In genomic region chr3:161217496-161217895, GRCh38 we compare ENCODE assay signal across 1 cellular context.
A peak's percentile ranks its signal among the peaks of the same experiment; 100 is the strongest.
TF ChIP-seq lines count a peak whose summit lies in the region.

No MANE protein-coding gene starts in this region.

TF ChIP-seq in HepG2, 621 proteins besides CTCF, POLR2A, EP300 and RAD21 (continued from another document and continues in another):
- TF ChIP-seq ZC3H4 (CRISPR knock-in tag; IDR thresholded peaks at IDR 0.05; ENCODE audit: borderline replicate concordance) (no peak), MTERF4 (CRISPR knock-in tag; IDR thresholded peaks at IDR 0.05) (no peak), IKZF1 (IDR thresholded peaks at IDR 0.05) (no peak), SYNCRIP (IDR thresholded peaks at IDR 0.05; ENCODE audit: insufficient read depth, low read depth, low read length) (no peak), ZNF546 (CRISPR knock-in tag; conservative IDR thresholded peaks at IDR 0.05) (no peak), ARNT2 (CRISPR knock-in tag; IDR thresholded peaks at IDR 0.05; ENCODE audit: low read depth) (no peak), IRX3 (CRISPR knock-in tag; IDR thresholded peaks at IDR 0.05; ENCODE audit: borderline replicate concordance, low read depth) (no peak), ZNF776 (CRISPR knock-in tag; IDR thresholded peaks at IDR 0.05) (no peak), HMGA1 (CRISPR knock-in tag; conservative IDR thresholded peaks at IDR 0.05) (no peak), ZNF639 (CRISPR knock-in tag; conservative IDR thresholded peaks at IDR 0.05) (no peak), CCAR2 (optimal IDR thresholded peaks at IDR 0.05; ENCODE audit: low read depth, low read length) (no peak), ZNF878 (CRISPR knock-in tag; IDR thresholded peaks at IDR 0.05) (no peak), ETV6 (CRISPR knock-in tag; conservative IDR thresholded peaks at IDR 0.05) (no peak), ZNF740 (CRISPR knock-in tag; IDR thresholded peaks at IDR 0.05) (no peak), ZNF792 (CRISPR knock-in tag; IDR thresholded peaks at IDR 0.05) (no peak), ZNF343 (CRISPR knock-in tag; IDR thresholded peaks at IDR 0.05) (no peak), MAF1 (CRISPR knock-in tag; IDR thresholded peaks at IDR 0.05; ENCODE audit: borderline replicate concordance) (no peak), HINFP (CRISPR knock-in tag; IDR thresholded peaks at IDR 0.05; ENCODE audit: low read depth) (no peak), MTF2 (CRISPR knock-in tag; IDR thresholded peaks at IDR 0.05; ENCODE audit: borderline replicate concordance) (no peak), TIGD3 (CRISPR knock-in tag; IDR thresholded peaks at IDR 0.05; ENCODE audit: borderline replicate concordance) (no peak), ZNF644 (CRISPR knock-in tag; IDR thresholded peaks at IDR 0.05; ENCODE audit: low read depth) (peak; percentile 18; the same call in 1 of the 2 replicates), THRA (CRISPR knock-in tag; IDR thresholded peaks at IDR 0.05; ENCODE audit: borderline replicate concordance) (peak; percentile 28; the same call in 1 of the 2 replicates), HNRNPL (IDR thresholded peaks at IDR 0.05; ENCODE audit: low read depth, low read length) (no peak), SP4 (CRISPR knock-in tag; IDR thresholded peaks at IDR 0.05) (no peak), SMC3 (IDR thresholded peaks at IDR 0.05; ENCODE audit: low read length) (0 out of 2 replicates have a peak, but pooled peaks have one; percentile 8), HOMEZ (CRISPR knock-in tag; IDR thresholded peaks at IDR 0.05; ENCODE audit: low read depth) (peak; percentile 91), NFE2L2 (IDR thresholded peaks at IDR 0.05; ENCODE audit: low read length) (no peak), ZNF101 (CRISPR knock-in tag; IDR thresholded peaks at IDR 0.05; ENCODE audit: borderline replicate concordance, low read depth) (no peak), ZIK1 (CRISPR knock-in tag; IDR thresholded peaks at IDR 0.05; ENCODE audit: borderline replicate concordance, low read depth) (no peak), PAX8 (CRISPR knock-in tag; IDR thresholded peaks at IDR 0.05; ENCODE audit: borderline replicate concordance) (no peak), ARNT (IDR thresholded peaks at IDR 0.05) (no peak), GPN1 (CRISPR knock-in tag; IDR thresholded peaks at IDR 0.05; ENCODE audit: borderline replicate concordance) (no peak), TEAD3 (CRISPR knock-in tag; optimal IDR thresholded peaks at IDR 0.05; ENCODE audit: borderline replicate concordance) (peak; percentile 10), JUND (CRISPR knock-in tag; IDR thresholded peaks at IDR 0.05) (peak; percentile 80; the same call in 1 of the 2 replicates), ZNF775 (CRISPR knock-in tag; IDR thresholded peaks at IDR 0.05; ENCODE audit: borderline replicate concordance) (no peak), SMAD3 (CRISPR knock-in tag; IDR thresholded peaks at IDR 0.05) (no peak), HOXA3 (CRISPR knock-in tag; IDR thresholded peaks at IDR 0.05) (no peak), CC2D1A (CRISPR knock-in tag; IDR thresholded peaks at IDR 0.05) (no peak), ZUFSP (CRISPR knock-in tag; IDR thresholded peaks at IDR 0.05; ENCODE audit: borderline replicate concordance) (no peak), GPBP1L1 (CRISPR knock-in tag; IDR thresholded peaks at IDR 0.05) (no peak), ATF1 (CRISPR knock-in tag; IDR thresholded peaks at IDR 0.05) (no peak), ZBTB1 (CRISPR knock-in tag; IDR thresholded peaks at IDR 0.05; ENCODE audit: borderline replicate concordance) (no peak), SMARCC2 (IDR thresholded peaks at IDR 0.05) (no peak), FOSL1 (CRISPR knock-in tag; IDR thresholded peaks at IDR 0.05; ENCODE audit: borderline replicate concordance) (peak; percentile 50; the same call in 1 of the 2 replicates), FOSL2 (CRISPR knock-in tag; IDR thresholded peaks at IDR 0.05) (peak; percentile 96), ZNF574 (CRISPR knock-in tag; IDR thresholded peaks at IDR 0.05) (0 out of 2 replicates have a peak, but pooled peaks have one; percentile 34), AHR (CRISPR knock-in tag; IDR thresholded peaks at IDR 0.05) (no peak), CREBL2 (CRISPR knock-in tag; IDR thresholded peaks at IDR 0.05; ENCODE audit: borderline replicate concordance) (no peak), ZBTB39 (CRISPR knock-in tag; IDR thresholded peaks at IDR 0.05) (no peak), FOXC1 (CRISPR knock-in tag; IDR thresholded peaks at IDR 0.05; ENCODE audit: borderline replicate concordance) (no peak), GATAD2A (CRISPR knock-in tag; IDR thresholded peaks at IDR 0.05) (peak; percentile 10; the same call in 1 of the 2 replicates), SALL1 (CRISPR knock-in tag; IDR thresholded peaks at IDR 0.05) (peak; percentile 28; the same call in 1 of the 2 replicates), ZSCAN12 (CRISPR knock-in tag; IDR thresholded peaks at IDR 0.05) (no peak), MAFF (IDR thresholded peaks at IDR 0.05; ENCODE audit: low read depth, low read length) (no peak)
